Comparison of ENCODE assay signal across 9 cellular contexts in the genomic region with DNA sequence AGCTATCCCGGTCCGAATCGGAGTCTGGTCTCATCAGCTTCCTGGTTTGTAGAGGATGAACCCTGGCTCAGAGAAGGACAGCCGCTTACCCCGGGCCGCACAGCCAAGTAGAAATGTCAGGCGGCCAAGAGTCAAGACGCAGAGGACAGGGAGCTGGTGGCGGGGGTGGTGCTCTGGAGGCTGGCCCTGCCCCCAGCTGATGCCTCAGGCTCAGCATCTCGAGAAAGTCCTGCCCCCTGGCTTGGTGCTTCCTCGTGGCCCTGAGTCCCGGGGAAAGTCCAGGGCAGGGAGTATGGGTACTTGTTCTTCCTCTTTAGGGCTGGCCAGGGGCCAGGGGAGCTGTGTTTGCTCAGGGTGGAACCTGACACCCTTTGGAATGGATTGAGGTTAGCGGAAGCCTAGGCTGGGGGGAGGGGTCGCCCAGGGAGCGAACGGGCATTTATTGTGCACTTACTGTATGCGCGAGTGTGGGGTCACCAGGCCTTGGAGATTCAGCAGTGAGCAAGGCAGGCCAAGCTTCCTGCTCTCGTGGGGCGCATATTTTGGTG. TPM values are rescaled to one million over a fixed set of nuclear protein-coding genes. Genes with fewer than 3 reads are reported as not detected.
DNase-seq lines count a peak whose midpoint lies in the region; ATAC-seq and TF ChIP-seq lines count a peak whose summit lies in the region.
"Had no signal": no experiment of that assay in that cellular context is flagged by ENCODE, and none has a peak within 500 bp of the region (broad histone marks: within the 10 kb centered on the region; RNA-seq: fewer than 3 reads in every experiment).

No MANE protein-coding gene starts in this region.

- ATAC-seq in GM21528 (IDR thresholded peaks at IDR 0.05; ENCODE audit: low FRiP score, unreplicated experiment) (no peak), HG03342 (IDR thresholded peaks at IDR 0.05; ENCODE audit: unreplicated experiment) (no peak)
- ATAC-seq: T-cell had no signal

- no peak overlapping the region for H2BK5ac ChIP-seq in trophoblast cell (ENCODE audit: low read depth, low read length, poor library complexity)

- DNase-seq in H4 (ENCODE audit: low spot score) (peak; percentile 66), NCI-H748 treated with DMSO at 0.1 percent for 48 hours (lab: John Stamatoyannopoulos, UW) (peak; percentile 1), fibroblast of lung (ENCODE audit: low read depth in 2 of 2) (peak; percentile 28 to 40), trophoblast cell (peak; percentile 46 to 56), activated gamma-delta T cell (lab: John Stamatoyannopoulos, UW) (no peak)
- DNase-seq in activated CD8-positive, alpha-beta memory T cell treated with anti-CD3 and anti-CD28 coated beads for 24 hours = no peak

- no peak overlapping the region for H3K4ac ChIP-seq in trophoblast cell (ENCODE audit: low read depth, low read length)

- H3K14ac ChIP-seq in trophoblast cell (ENCODE audit: low read length) = no peak overlapping the region

- H3K27me3 ChIP-seq in fibroblast of lung (ENCODE audit: control insufficient read depth, insufficient read depth, low read length) (peaks cover 14% of the 10 kb centered on the region), trophoblast cell (ENCODE audit: insufficient read depth, low read length) (no peaks in the 10 kb centered on the region)

- H2AFZ ChIP-seq in fibroblast of lung (ENCODE audit: low read length) = no peak overlapping the region
- no peak overlapping the region for H2AFZ ChIP-seq in trophoblast cell (ENCODE audit: insufficient read depth, low read length, poor library complexity)

- H3K27ac ChIP-seq in fibroblast of lung (ENCODE audit: insufficient read depth, low read length) (no peak overlapping the region), trophoblast cell (ENCODE audit: low read depth, low read length) (no peak overlapping the region)

- H3K18ac ChIP-seq in trophoblast cell (ENCODE audit: low read length) = no peak overlapping the region

- no peak overlapping the region for H3K23ac ChIP-seq in trophoblast cell (ENCODE audit: low read length)

- H3K9me3 ChIP-seq in fibroblast of lung (ENCODE audit: control insufficient read depth, insufficient read depth, low read depth, low read length) = no peaks in the 10 kb centered on the region
- H3K9me3 ChIP-seq in trophoblast cell (ENCODE audit: insufficient read depth, low read depth, low read length) = peaks cover 2% of the 10 kb centered on the region

- H3K9ac ChIP-seq in fibroblast of lung (ENCODE audit: insufficient read depth, low read length) (no peak overlapping the region), trophoblast cell (ENCODE audit: low read length) (no peak overlapping the region)

- no peak for TF ChIP-seq CTCF in fibroblast of lung (conservative IDR thresholded peaks at IDR 0.05 in 1 of 2, IDR thresholded peaks at IDR 0.05 in 1 of 2; ENCODE audit: low read depth in 1 of 2, low read length in 2 of 2)

- H3K4me3 ChIP-seq in fibroblast of lung (replicated peaks in 1 of 4; ENCODE audit: control extremely low read depth in 1 of 4, insufficient read depth in 1 of 4, low read depth in 3 of 4, low read length in 4 of 4) (no peak overlapping the region), trophoblast cell (ENCODE audit: low read depth, low read length) (no peak overlapping the region)

- H3K36me3 ChIP-seq in fibroblast of lung (ENCODE audit: control insufficient read depth, insufficient read depth, low read length) (no peaks in the 10 kb centered on the region), trophoblast cell (ENCODE audit: control insufficient read depth in 1 of 2, insufficient read depth in 2 of 2, low read length in 2 of 2) (no peaks in the 10 kb centered on the region)

- no peaks in the 10 kb centered on the region for H3K79me1 ChIP-seq in trophoblast cell (ENCODE audit: low read length)

- H2BK120ac ChIP-seq in trophoblast cell (ENCODE audit: insufficient read depth, low read length, poor library complexity) = no peak overlapping the region

- no peak overlapping the region for H4K12ac ChIP-seq in trophoblast cell (ENCODE audit: low read depth, low read length)

- no CpG with 5 or more reads among the region's 20 CpGs for WGBS in trophoblast cell (ENCODE audit: extremely low coverage, insufficient coverage, insufficient read length)

- H2AK5ac ChIP-seq in trophoblast cell (ENCODE audit: low read length) = no peak overlapping the region

- H3K4me2 ChIP-seq in fibroblast of lung (ENCODE audit: extremely low read depth, insufficient read depth, low read length) (no peak overlapping the region), trophoblast cell (ENCODE audit: low read length) (no peak overlapping the region)

- H3K79me2 ChIP-seq in fibroblast of lung (ENCODE audit: control insufficient read depth, insufficient read depth, low read length) (no peaks in the 10 kb centered on the region), trophoblast cell (ENCODE audit: control insufficient read depth, insufficient read depth, low read length, poor library complexity) (no peaks in the 10 kb centered on the region)

- no peak overlapping the region for H2BK12ac ChIP-seq in trophoblast cell (ENCODE audit: low read length)

- no peaks in the 10 kb centered on the region for H4K20me1 ChIP-seq in fibroblast of lung (ENCODE audit: control insufficient read depth, extremely low read depth, insufficient read depth, low read length)

- H4K8ac ChIP-seq in trophoblast cell (ENCODE audit: low read depth, low read length) = no peak overlapping the region

- H3K4me1 ChIP-seq in fibroblast of lung (ENCODE audit: control insufficient read depth, extremely low read depth, insufficient read depth, low read length) = no peaks in the 10 kb centered on the region
- no peaks in the 10 kb centered on the region for H3K4me1 ChIP-seq in trophoblast cell (ENCODE audit: control insufficient read depth in 1 of 2, insufficient read depth in 2 of 2, low read length in 2 of 2)

- no peak overlapping the region for H4K91ac ChIP-seq in trophoblast cell (ENCODE audit: low read depth, low read length)

RNA-seq across cellular contexts. Expression of gene TJP3, which starts 2.2 kb away (rescaled TPM):
- total RNA-seq in H4 (2014; rRNA removed; shearing (Covaris generic)) = 1.5 TPM in 1 of 2 replicates, not detected in the other
- not detected in 2 replicates for total RNA-seq in fibroblast of lung
- polyA plus RNA-seq in fibroblast of lung = not detected in 2 replicates
- polyA plus RNA-seq in fibroblast of lung (2012) = not detected in 2 replicates
- not detected in 2 replicates for polyA minus RNA-seq in fibroblast of lung (ENCODE audit: low replicate concordance)
- 117 and 137 TPM in 2 replicates for polyA plus RNA-seq in trophoblast cell (2013)

RNA-seq across cellular contexts. Expression of gene PIP5K1C, which starts 10.1 kb away (rescaled TPM):
- total RNA-seq in H4 (2014; rRNA removed; shearing (Covaris generic)) = 5.3 and 6.8 TPM in 2 replicates
- total RNA-seq in fibroblast of lung = 11.3 and 16.7 TPM in 2 replicates
- polyA plus RNA-seq in fibroblast of lung = 8.7 and 12.9 TPM in 2 replicates
- polyA plus RNA-seq in fibroblast of lung (2012) = 31.0 and 38.1 TPM in 2 replicates
- 107 and 113 TPM in 2 replicates for polyA minus RNA-seq in fibroblast of lung (ENCODE audit: low replicate concordance)
- polyA plus RNA-seq in trophoblast cell (2013) = 36.1 and 36.6 TPM in 2 replicates

RNA-seq across cellular contexts. Expression of gene APBA3, which starts 51.2 kb away (rescaled TPM):
- total RNA-seq in H4 (2014; rRNA removed; shearing (Covaris generic)) = 11.4 and 15.8 TPM in 2 replicates
- total RNA-seq in fibroblast of lung = 21.8 and 22.3 TPM in 2 replicates
- 2.7 TPM in 2 replicates for polyA plus RNA-seq in fibroblast of lung
- 6.9 and 8.1 TPM in 2 replicates for polyA plus RNA-seq in fibroblast of lung (2012)
- polyA minus RNA-seq in fibroblast of lung (ENCODE audit: low replicate concordance) = 2.5 and 3.3 TPM in 2 replicates
- 26.2 and 27.1 TPM in 2 replicates for polyA plus RNA-seq in trophoblast cell (2013)

RNA-seq across cellular contexts. Expression of gene MRPL54, which starts 52.1 kb away (rescaled TPM):
- total RNA-seq in H4 (2014; rRNA removed; shearing (Covaris generic)) = 74.4 and 75.7 TPM in 2 replicates
- total RNA-seq in fibroblast of lung = 42.6 and 45.4 TPM in 2 replicates
- polyA plus RNA-seq in fibroblast of lung = 29.7 and 32.5 TPM in 2 replicates
- 48.7 and 68.2 TPM in 2 replicates for polyA plus RNA-seq in fibroblast of lung (2012)
- polyA minus RNA-seq in fibroblast of lung (ENCODE audit: low replicate concordance) = 6.5 and 13.5 TPM in 2 replicates
- 39.6 and 39.9 TPM in 2 replicates for polyA plus RNA-seq in trophoblast cell (2013)

Comparison
In these comparisons a context has a peak if more than half of its experiments do, and no peak if none do; other contexts are left out.
1. DNase-seq: peak in H4 (single experiment), NCI-H748 treated with DMSO at 0.1 percent for 48 hours (single experiment), fibroblast of lung (2 of 2) and trophoblast cell (2 of 2); none in activated CD8-positive, alpha-beta memory T cell treated with anti-CD3 and anti-CD28 coated beads for 24 hours (single experiment) and activated gamma-delta T cell (single experiment).